In the genomic region with DNA sequence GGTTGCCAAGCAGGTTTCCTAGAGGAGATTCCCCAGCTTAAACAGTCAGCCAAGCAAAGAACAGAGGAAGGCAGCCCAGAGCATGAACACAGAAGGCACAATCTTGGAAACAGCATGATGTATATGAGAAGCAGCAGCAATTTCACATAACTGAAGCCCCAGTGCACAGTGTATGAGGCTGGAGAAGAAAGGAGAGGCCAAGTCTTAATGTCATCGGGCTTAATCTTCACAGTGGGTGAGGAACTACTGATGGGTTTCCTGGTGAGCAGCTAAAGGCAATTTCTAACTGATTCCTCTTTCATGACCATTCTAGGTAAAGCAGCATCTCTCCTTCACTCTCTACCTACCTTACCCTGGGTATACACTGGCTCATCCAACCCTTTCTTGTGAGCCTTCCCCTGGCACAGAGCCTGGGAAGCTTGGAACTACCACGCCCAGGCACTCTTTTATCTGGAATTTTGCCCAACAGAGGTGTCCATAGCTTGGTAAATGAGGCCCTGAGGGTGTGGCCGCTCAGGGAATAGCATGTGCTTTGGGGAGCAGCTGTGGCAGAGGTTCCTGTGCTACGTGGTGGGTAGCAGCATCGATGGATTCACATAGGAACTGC, we compare ENCODE assay signal across 1 cellular context.
TF ChIP-seq lines count a peak whose summit lies in the region.

No MANE protein-coding gene starts in this region.

TF ChIP-seq in H1, 55 proteins besides CTCF, POLR2A, EP300 and RAD21:
- TF ChIP-seq POU5F1 (IDR thresholded peaks at IDR 0.05; ENCODE audit: low read depth, low read length) = no peak
- TF ChIP-seq, protein P1, sequence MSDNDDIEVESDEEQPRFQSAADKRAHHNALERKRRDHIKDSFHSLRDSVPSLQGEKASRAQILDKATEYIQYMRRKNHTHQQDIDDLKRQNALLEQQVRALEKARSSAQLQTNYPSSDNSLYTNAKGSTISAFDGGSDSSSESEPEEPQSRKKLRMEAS (IDR thresholded peaks at IDR 0.05) = peak; percentile 36; the same call in 1 of the 2 replicates
